ENCODE assay signal across 22 cellular contexts in genomic region chr19:8806661-8807060, GRCh38. TPM values are rescaled to one million over a fixed set of nuclear protein-coding genes. Genes with fewer than 3 reads are reported as not detected.
A peak's percentile ranks its signal among the peaks of the same experiment; 100 is the strongest.
DNase-seq lines count a peak whose midpoint lies in the region; ATAC-seq, FAIRE-seq and TF ChIP-seq lines count a peak whose summit lies in the region.
"Had no signal": no experiment of that assay in that cellular context is flagged by ENCODE, and none has a peak within 500 bp of the region (broad histone marks: within the 10 kb centered on the region; RNA-seq: fewer than 3 reads in every experiment).

No MANE protein-coding gene starts in this region.

- POLR2A ChIA-PET in K562 (lab: Yijun Ruan, JAX), result no interaction called here

- H2AFZ ChIP-seq in K562 (ENCODE audit: low read depth, low read length), result no peak overlapping the region
- H2AFZ ChIP-seq: GM23248 had no signal

- H3K36me3 ChIP-seq in K562 (ENCODE audit: control insufficient read depth, insufficient read depth, low read length) (peaks cover 19% of the 10 kb centered on the region), mesendoderm (ENCODE audit: control insufficient read depth, insufficient read depth, low read length) (peaks cover 16% of the 10 kb centered on the region)

- H3K4me3 ChIP-seq in K562 (no peak overlapping the region), mesendoderm (ENCODE audit: low read length) (no peak overlapping the region)
- H3K4me3 ChIP-seq: GM23248, HAP-1 had no signal

- BruUV-seq in K562 (replicated peaks; lab: Mats Ljungman, UMichigan), result no TSS peak

- 100% methylated on average over 1 of the region's 1 CpG for WGBS in K562 (ENCODE audit: insufficient coverage, low coverage, missing lambda C conversion rate)
- WGBS in mesendoderm (ENCODE audit: extremely low coverage, insufficient coverage, low lambda C conversion rate), result no CpG with 5 or more reads among the region's 1 CpG

- H3K27me3 Mint-ChIP-seq in T-helper 17 cell, result no peaks in the 10 kb centered on the region

- no peak for TF ChIP-seq RAD21 in K562 (CRISPR knock-in tag; conservative IDR thresholded peaks at IDR 0.05 in 1 of 2, IDR thresholded peaks at IDR 0.05 in 1 of 2)

- no peaks in the 10 kb centered on the region for H3K79me1 ChIP-seq in mesendoderm (ENCODE audit: low read length)

- in situ Hi-C loops in Caki2 (cut with HindIII; ENCODE audit: low pct_unique_long_range_greater_than_20kb, low sequenced_read_pairs) (no loop called here), K562 (cut with MboI) (no loop called here)

- no peak for FAIRE-seq in K562 (lab: Jason Lieb, UNC)

- H3K4me1 Mint-ChIP-seq in T-helper 17 cell, result no peaks in the 10 kb centered on the region

- H3K27ac ChIP-seq in K562 (ENCODE audit: extremely low read depth, low read depth, low read length) (no peak overlapping the region), mesendoderm (ENCODE audit: low read depth, low read length) (no peak overlapping the region)
- H3K27ac ChIP-seq: C4-2B, GM23248, KMS-11 had no signal

- H2AK5ac ChIP-seq in mesendoderm (ENCODE audit: low read length), result no peak overlapping the region

- no peak overlapping the region for H3K4ac ChIP-seq in mesendoderm (ENCODE audit: low read depth, low read length)

- TF ChIP-seq POLR2A in K562 (conservative IDR thresholded peaks at IDR 0.05), result no peak

- H3K27me3 ChIP-seq in K562 (ENCODE audit: control insufficient read depth in 2 of 2, insufficient read depth in 2 of 2, low read length in 2 of 2), result no peaks in the 10 kb centered on the region
- no peaks in the 10 kb centered on the region for H3K27me3 ChIP-seq in mesendoderm (ENCODE audit: insufficient read depth, low read length, poor library complexity)

- no peak overlapping the region for H2BK5ac ChIP-seq in mesendoderm (ENCODE audit: low read length)

- H2BK15ac ChIP-seq in mesendoderm (replicated peaks; ENCODE audit: low read depth), result no peak overlapping the region

- ATAC-seq in K562, result no peak
- ATAC-seq in T-helper 17 cell, result no peak
- no peak for ATAC-seq in GM19023 (IDR thresholded peaks at IDR 0.05; ENCODE audit: unreplicated experiment)
- ATAC-seq: PC-3 had no signal

- H3K23ac ChIP-seq in mesendoderm (ENCODE audit: low read length), result no peak overlapping the region

- H3K36me3 Mint-ChIP-seq in T-helper 17 cell (ENCODE audit: low read depth), result peaks cover 4% of the 10 kb centered on the region

- H3K4me2 ChIP-seq in K562 (ENCODE audit: insufficient read depth, low read length) (no peak overlapping the region), mesendoderm (ENCODE audit: low read length) (no peak overlapping the region)
- H3K4me2 ChIP-seq: KMS-11, SK-N-SH had no signal

- H4K20me1 ChIP-seq in K562 (replicated peaks; ENCODE audit: control insufficient read depth, insufficient read depth, low read length), result no peaks in the 10 kb centered on the region

- no peaks in the 10 kb centered on the region for H3K79me2 ChIP-seq in K562 (ENCODE audit: control insufficient read depth, insufficient read depth, low read length)
- no peaks in the 10 kb centered on the region for H3K79me2 ChIP-seq in mesendoderm (ENCODE audit: control insufficient read depth, insufficient read depth, low read length)

- no peak overlapping the region for H4K8ac ChIP-seq in mesendoderm (ENCODE audit: low read depth, low read length)

- TF ChIP-seq EP300 in K562 (IDR thresholded peaks at IDR 0.05; ENCODE audit: low read length), result no peak

- intact Hi-C loops in K562 (cut with micrococcal nuclease), result no loop called here

- H3K9ac ChIP-seq in K562 (ENCODE audit: insufficient read depth in 1 of 2, low read depth in 2 of 2, low read length in 2 of 2) (no peak overlapping the region), mesendoderm (ENCODE audit: low read length) (no peak overlapping the region)
- H3K9ac ChIP-seq: GM23248, KMS-11, SK-N-SH had no signal

- TF ChIP-seq CTCF in K562 (IDR thresholded peaks at IDR 0.05 in 2 of 3, conservative IDR thresholded peaks at IDR 0.05 in 1 of 3; ENCODE audit: insufficient read depth in 2 of 3, low read depth in 1 of 3, low read length in 3 of 3), result no peak

- H4K5ac ChIP-seq in mesendoderm (ENCODE audit: low read length), result no peak overlapping the region

- H3K4me3 Mint-ChIP-seq in T-helper 17 cell, result no peak overlapping the region

- no peak overlapping the region for H3K56ac ChIP-seq in mesendoderm (ENCODE audit: low read length)

- no peaks in the 10 kb centered on the region for H3K4me1 ChIP-seq in K562 (replicated peaks in 1 of 2; ENCODE audit: control insufficient read depth in 2 of 2, insufficient read depth in 2 of 2, low read length in 2 of 2)
- no peaks in the 10 kb centered on the region for H3K4me1 ChIP-seq in mesendoderm (ENCODE audit: control insufficient read depth, low read depth, low read length)
- H3K4me1 ChIP-seq: HAP-1 had no signal

- CTCF ChIA-PET in K562 (lab: Yijun Ruan, JAX; ENCODE audit: low intra/inter-chr PET ratio), result no interaction called here

- DNase-seq in Caki2 (ENCODE audit: low read depth), result peak; percentile 3
- peak; percentile 10 for DNase-seq in OCI-M1 (lab: John Stamatoyannopoulos, UW)
- DNase-seq in K562 (ENCODE audit: extremely low read depth in 1 of 4, low spot score in 3 of 4), result no peak
- peak; percentile 21 for DNase-seq in mesendoderm
- DNase-seq in HPDE6-E6E7 (ENCODE audit: extremely low spot score), result no peak
- no peak for DNase-seq in T-helper 17 cell
- DNase-seq: DMS 273 treated with DMSO at 0.1 percent for 48 hours, GDM1, GM23248, NCI-H1417 treated with DMSO at 0.1 percent for 48 hours, NCI-H187 treated with DMSO at 0.1 percent for 48 hours, NCI-H345, NCI-H524 treated with DMSO at 0.1 percent for 48 hours, PC-3, RPMI8226, SHP77 treated with DMSO at 0.1 percent for 48 hours, SK-N-SH had no signal

- H3K9me3 ChIP-seq in K562 (replicated peaks; ENCODE audit: control insufficient read depth, insufficient read depth, low read depth, low read length) (peaks cover 28% of the 10 kb centered on the region), T-helper 17 cell (ENCODE audit: control insufficient read depth, low read length, poor library complexity, severe bottlenecking) (peaks cover 29% of the 10 kb centered on the region)

- no peak overlapping the region for H2BK120ac ChIP-seq in mesendoderm (ENCODE audit: low read depth, low read length)

- H3K18ac ChIP-seq in mesendoderm (ENCODE audit: low read length), result no peak overlapping the region

- H3K9me1 ChIP-seq in K562 (ENCODE audit: control insufficient read depth, insufficient read depth, low read length), result no peaks in the 10 kb centered on the region

- H3K27ac Mint-ChIP-seq in T-helper 17 cell, result no peak overlapping the region

TF ChIP-seq in K562, 482 proteins besides CTCF, POLR2A, EP300 and RAD21 (continues in another document):
- TF ChIP-seq ESRRA (IDR thresholded peaks at IDR 0.05; ENCODE audit: borderline replicate concordance, low read depth) (no peak), HMG20A (CRISPR knock-in tag; conservative IDR thresholded peaks at IDR 0.05) (no peak), ZNF121 (CRISPR knock-in tag; conservative IDR thresholded peaks at IDR 0.05) (no peak), SMAD2 (IDR thresholded peaks at IDR 0.05; ENCODE audit: low read depth, low read length) (no peak)

RNA-seq across cellular contexts. Expression of gene ZNF558, which starts 25.4 kb away (rescaled TPM):
- 9.1 and 21.9 TPM in 2 replicates for total RNA-seq in Caki2 (2014; rRNA removed; shearing (Covaris generic); ENCODE audit: low replicate concordance)
- 67.2 and 73.0 TPM in 2 replicates for total RNA-seq in K562 (2011; cell fraction: chromatin; rRNA removed; ENCODE audit: low replicate concordance)
- 48.5 and 58.3 TPM in 2 replicates for total RNA-seq in K562 (2011; cell fraction: nucleolus; rRNA removed)
- total RNA-seq in K562 (2011; cell fraction: nucleoplasm; rRNA removed), result 50.6 and 56.5 TPM in 2 replicates
- total RNA-seq in K562 (2014; rRNA removed) (17.1 and 20.0 TPM in 2 replicates), K562 (2014; rRNA removed; fragmentation: Illumina TruSeq; extraction: Trizol) (21.4 and 22.9 TPM in 2 replicates), K562 (2015; rRNA removed; fragmentation: Illumina TruSeq; extraction: Trizol) (16.7 and 17.6 TPM in 2 replicates), K562 (2021) (22.9 and 24.0 TPM in 2 replicates), T-helper 17 cell (10 to 100 TPM; 22.1 to 27.0 TPM)
- polyA plus RNA-seq in K562 (2011; rRNA removed) (41.8 and 47.6 TPM in 2 replicates), K562 (2014; fragmentation: Illumina TruSeq; extraction: Trizol) (21.2 and 21.8 TPM in 2 replicates), K562 (2014; fragmentation: Nextera tagmentation; extraction: Ambion mirVana) (1 to 10 TPM; 5.4 to 5.5 TPM), K562 (2014; rRNA removed) (20.3 and 21.2 TPM in 2 replicates)
- 19.0 and 19.7 TPM in 2 replicates for polyA plus RNA-seq in K562 (2011; cell fraction: cytosol; rRNA removed)
- polyA plus RNA-seq in K562 (2011; cell fraction: nucleus; rRNA removed), result 121 and 135 TPM in 2 replicates
- 13.5 and 26.1 TPM in 2 replicates for polyA plus RNA-seq in K562 (2012)
- 33.3 and 42.2 TPM in 2 replicates for polyA minus RNA-seq in K562 (2011; rRNA and poly(A)+ RNA removed)
- polyA minus RNA-seq in K562 (2011; cell fraction: cytosol; rRNA and poly(A)+ RNA removed), result 23.2 and 25.2 TPM in 2 replicates
- polyA minus RNA-seq in K562 (2011; cell fraction: nucleus; rRNA and poly(A)+ RNA removed), result 57.2 and 68.4 TPM in 2 replicates
- 7.6 TPM for polyA plus RNA-seq in mesendoderm (2013, experiment 1 of 2)
- polyA plus RNA-seq in mesendoderm (2013, experiment 2 of 2), result 7.5 TPM

RNA-seq across cellular contexts. Expression of gene MBD3L1, which starts 25.5 kb away (rescaled TPM):
- not detected in 2 replicates for total RNA-seq in Caki2 (2014; rRNA removed; shearing (Covaris generic); ENCODE audit: low replicate concordance)
- total RNA-seq in K562 (2011; cell fraction: chromatin; rRNA removed; ENCODE audit: low replicate concordance), result not detected in 2 replicates
- total RNA-seq in K562 (2011; cell fraction: nucleolus; rRNA removed), result not detected in 2 replicates
- total RNA-seq in K562 (2011; cell fraction: nucleoplasm; rRNA removed), result not detected in 2 replicates
- total RNA-seq in K562 (2014; rRNA removed) (not detected in 2 replicates), K562 (2014; rRNA removed; fragmentation: Illumina TruSeq; extraction: Trizol) (not detected in 2 replicates), K562 (2015; rRNA removed; fragmentation: Illumina TruSeq; extraction: Trizol) (not detected in 2 replicates), K562 (2021) (not detected in 2 replicates), T-helper 17 cell (not detected)
- polyA plus RNA-seq in K562 (2011; rRNA removed) (not detected in 2 replicates), K562 (2014; fragmentation: Illumina TruSeq; extraction: Trizol) (not detected in 2 replicates), K562 (2014; fragmentation: Nextera tagmentation; extraction: Ambion mirVana) (not detected), K562 (2014; rRNA removed) (not detected in 2 replicates)
- not detected in 2 replicates for polyA plus RNA-seq in K562 (2011; cell fraction: cytosol; rRNA removed)
- not detected in 2 replicates for polyA plus RNA-seq in K562 (2011; cell fraction: nucleus; rRNA removed)
- not detected in 2 replicates for polyA plus RNA-seq in K562 (2012)
- not detected in 2 replicates for polyA minus RNA-seq in K562 (2011; rRNA and poly(A)+ RNA removed)
- polyA minus RNA-seq in K562 (2011; cell fraction: cytosol; rRNA and poly(A)+ RNA removed), result not detected in 2 replicates
- polyA minus RNA-seq in K562 (2011; cell fraction: nucleus; rRNA and poly(A)+ RNA removed), result not detected in 2 replicates
- polyA plus RNA-seq in mesendoderm (2013, experiment 1 of 2), result not detected
- not detected for polyA plus RNA-seq in mesendoderm (2013, experiment 2 of 2)
- total RNA-seq: A673, GM23248, PC-3 had no signal
- polyA plus RNA-seq: GM23248, SK-N-SH had no signal

Comparison
In these comparisons a context has a peak if more than half of its experiments do, and no peak if none do; other contexts are left out.
1. DNase-seq: peak in Caki2 (single experiment), OCI-M1 (single experiment) and mesendoderm (single experiment); none in K562 (0 of 4), HPDE6-E6E7 (single experiment) and T-helper 17 cell (0 of 3).